ENCODE assay signal across 9 cellular contexts in the genomic region with DNA sequence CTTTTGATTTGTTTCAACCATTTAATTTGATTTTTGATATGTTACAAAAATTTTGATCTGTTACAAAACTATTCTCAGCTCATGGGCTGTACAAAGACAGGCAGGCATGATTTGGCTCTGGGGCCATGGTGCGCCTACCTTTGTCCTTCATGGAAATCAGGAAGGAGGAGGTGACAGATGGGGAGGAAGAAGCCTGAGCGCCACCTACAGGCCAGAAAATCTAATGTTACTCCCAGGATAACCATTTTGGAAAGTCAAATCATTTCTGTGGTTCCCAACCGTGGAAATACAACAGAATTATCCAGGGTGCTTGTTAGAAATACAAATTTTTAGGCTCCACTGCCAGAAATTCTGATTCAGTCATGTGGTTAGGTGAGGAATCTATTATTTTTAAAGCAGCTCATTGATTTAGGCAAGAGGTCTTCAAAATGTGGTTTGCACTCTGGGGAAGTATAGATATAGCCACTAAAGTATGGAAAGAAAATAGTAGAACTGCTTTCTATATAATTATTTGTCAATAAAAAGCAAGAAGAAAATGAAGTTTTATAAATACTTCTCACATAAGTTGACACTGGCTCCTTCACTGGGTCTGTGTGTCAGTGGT.
A peak's percentile ranks its signal among the peaks of the same experiment; 100 is the strongest.
DNase-seq lines count a peak whose midpoint lies in the region; ATAC-seq and TF ChIP-seq lines count a peak whose summit lies in the region.
"Had no signal": no experiment of that assay in that cellular context is flagged by ENCODE, and none has a peak within 500 bp of the region (broad histone marks: within the 10 kb centered on the region; RNA-seq: fewer than 3 reads in every experiment).

No MANE protein-coding gene starts in this region.

- H3K4me1 Mint-ChIP-seq in neural crest cell, result peaks cover 9% of the 10 kb centered on the region

- H3K27ac ChIP-seq in body of pancreas, result no peak overlapping the region

- no peaks in the 10 kb centered on the region for H3K4me1 ChIP-seq in body of pancreas

- ATAC-seq in body of pancreas, result no peak

- intact Hi-C loops in body of pancreas (cut with DNase I), result loop anchor here (5.0 kb wide), 1 partner anchor 145 kb away; no protein-coding TSS in a partner anchor

- no peak overlapping the region for H3K27ac Mint-ChIP-seq in neural crest cell (ENCODE audit: unreplicated experiment)
- H3K27ac Mint-ChIP-seq: stimulated activated naive CD8-positive, alpha-beta T cell treated with anti-CD3 and anti-CD28 coated beads, Interleukin-15, Interleukin-2, amounts not matched to agents 100 ng/mL and 50 ng/mL, for 24 hours had no signal

- no peak overlapping the region for H3K4me3 ChIP-seq in body of pancreas

- H3K27me3 ChIP-seq in body of pancreas, result no peaks in the 10 kb centered on the region

- no peaks in the 10 kb centered on the region for H3K27me3 Mint-ChIP-seq in neural crest cell (ENCODE audit: low read depth)

- no peak for TF ChIP-seq POLR2A in body of pancreas (IDR thresholded peaks at IDR 0.05)

- no peaks in the 10 kb centered on the region for H3K36me3 Mint-ChIP-seq in neural crest cell (ENCODE audit: low read depth)

- no peaks in the 10 kb centered on the region for H3K9me3 ChIP-seq in body of pancreas

- TF ChIP-seq CTCF in AG09319 (IDR thresholded peaks at IDR 0.05; ENCODE audit: low read depth, low read length) (peak; percentile 45), GM12873 (IDR thresholded peaks at IDR 0.05; ENCODE audit: insufficient read depth, low read depth, low read length, missing control alignments) (peak; percentile 69), body of pancreas (IDR thresholded peaks at IDR 0.05) (peak; percentile 24 to 60 (median 42)), neural crest cell (conservative IDR thresholded peaks at IDR 0.05) (peak; percentile 62)

- H3K9me3 Mint-ChIP-seq in neural crest cell, result no peaks in the 10 kb centered on the region
- H3K9me3 Mint-ChIP-seq: stimulated activated naive CD8-positive, alpha-beta T cell treated with anti-CD3 and anti-CD28 coated beads, Interleukin-15, Interleukin-2, amounts not matched to agents 100 ng/mL and 50 ng/mL, for 24 hours had no signal

- DNase-seq in AG09319 (ENCODE audit: extremely low read depth, low read depth) (no peak), NCI-H146 treated with DMSO at 0.1 percent for 48 hours (lab: John Stamatoyannopoulos, UW; ENCODE audit: unreplicated experiment) (peak; percentile 39), body of pancreas (peak; percentile 43 to 72 (median 66)), neural crest cell (ENCODE audit: low read depth, low spot score) (peak; percentile 36), NCI-H2029 treated with DMSO at 0.1 percent for 48 hours (lab: John Stamatoyannopoulos, UW) (no peak), NK-92 (lab: John Stamatoyannopoulos, UW; ENCODE audit: unreplicated experiment) (no peak), MV-4-11 (lab: John Stamatoyannopoulos, UW) (no peak)

- H3K36me3 ChIP-seq in body of pancreas (replicated peaks in 1 of 2; ENCODE audit: insufficient read depth in 1 of 2, low read depth in 2 of 2), result no peaks in the 10 kb centered on the region

- H3K4me3 Mint-ChIP-seq in neural crest cell, result no peak overlapping the region
- H3K4me3 Mint-ChIP-seq: stimulated activated naive CD8-positive, alpha-beta T cell treated with anti-CD3 and anti-CD28 coated beads, Interleukin-15, Interleukin-2, amounts not matched to agents 100 ng/mL and 50 ng/mL, for 24 hours had no signal

- 21 to 23% methylated on average over 3 of the region's 3 CpGs for WGBS in body of pancreas, 2 donors

Comparison
In these comparisons a context has a peak if more than half of its experiments do, and no peak if none do; other contexts are left out.
1. DNase-seq: peak in NCI-H146 treated with DMSO at 0.1 percent for 48 hours (single experiment), body of pancreas (4 of 4) and neural crest cell (single experiment); none in AG09319 (single experiment), NCI-H2029 treated with DMSO at 0.1 percent for 48 hours (single experiment), NK-92 (single experiment) and MV-4-11 (single experiment).
2. Peak in every context shown above with its lines, with median percentiles within 50 percentile points of each other: CTCF ChIP-seq.